ENCODE assay signal across 14 cellular contexts in the genomic region with DNA sequence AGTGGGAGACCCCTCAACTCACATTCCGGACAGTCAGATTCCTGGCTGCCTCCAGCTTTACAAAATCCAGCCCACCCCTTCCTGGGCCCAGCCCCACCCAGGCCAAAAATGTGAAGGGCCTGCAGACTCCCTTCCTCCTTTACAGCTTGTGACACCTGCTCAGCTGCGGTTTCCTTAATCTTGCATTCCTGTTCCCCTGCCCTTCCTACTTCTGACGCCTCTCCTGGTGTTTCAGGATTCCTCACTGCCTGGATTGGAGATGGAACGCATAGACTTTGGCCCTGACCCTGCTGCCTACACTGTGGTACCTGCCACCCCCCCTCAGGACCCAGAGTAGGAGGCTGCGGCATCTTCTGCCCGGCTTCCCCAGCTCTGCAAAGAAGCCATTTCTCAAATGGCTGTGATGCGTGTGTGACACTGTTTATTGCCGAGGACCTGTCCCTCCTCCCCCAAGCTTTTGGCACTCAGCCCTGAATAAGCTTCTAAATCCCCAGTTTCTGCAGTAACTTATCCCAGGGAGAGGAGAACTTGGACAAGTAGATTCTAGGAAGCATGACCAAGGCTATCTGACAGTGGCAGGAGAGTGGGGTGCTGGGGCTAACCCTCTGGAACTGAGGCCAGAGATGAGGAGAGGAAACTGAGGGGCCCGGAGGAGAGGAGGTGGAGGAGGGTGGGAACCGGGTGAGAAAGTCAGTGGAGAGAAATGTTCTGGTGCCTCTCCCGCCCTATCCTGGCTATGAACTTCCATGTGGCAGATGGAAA. TPM values are rescaled to one million over a fixed set of nuclear protein-coding genes. Genes with fewer than 3 reads are reported as not detected.
DNase-seq lines count a peak whose midpoint lies in the region; ATAC-seq and TF ChIP-seq lines count a peak whose summit lies in the region.
"Had no signal": no experiment of that assay in that cellular context is flagged by ENCODE, and none has a peak within 500 bp of the region (broad histone marks: within the 10 kb centered on the region; RNA-seq: fewer than 3 reads in every experiment).

No MANE protein-coding gene starts in this region.

- peak overlapping the region; percentile 90 for H3K27ac Mint-ChIP-seq in Caco-2 (ENCODE audit: unreplicated experiment)
- H3K27ac Mint-ChIP-seq in endothelial cell (ENCODE audit: unreplicated experiment), result peak overlapping the region; percentile 5
- peak overlapping the region; percentile 83 for H3K27ac Mint-ChIP-seq in mesothelial cell of epicardium
- H3K27ac Mint-ChIP-seq in T-helper 17 cell, result no peak overlapping the region
- H3K27ac Mint-ChIP-seq: activated CD4-positive, alpha-beta T cell treated with anti-CD3 and anti-CD28 coated beads, Interleukin-2, amount 10 ng/mL, durations not matched to agents 24 days and 14 days; endodermal cell had no signal

- no peaks in the 10 kb centered on the region for H3K27me3 Mint-ChIP-seq in Caco-2 (ENCODE audit: insufficient read depth, unreplicated experiment)
- peaks cover 3% of the 10 kb centered on the region for H3K27me3 Mint-ChIP-seq in endothelial cell (ENCODE audit: unreplicated experiment)
- H3K27me3 Mint-ChIP-seq in mesothelial cell of epicardium (ENCODE audit: low read depth), result peaks cover 25% of the 10 kb centered on the region
- peaks cover 17% of the 10 kb centered on the region for H3K27me3 Mint-ChIP-seq in T-helper 17 cell
- H3K27me3 Mint-ChIP-seq: stimulated activated naive CD8-positive, alpha-beta T cell treated with anti-CD3 and anti-CD28 coated beads, Interleukin-15, Interleukin-2, amounts not matched to agents 100 ng/mL and 50 ng/mL, for 24 hours had no signal

- intact Hi-C loops in Caco-2 (cut with micrococcal nuclease; ENCODE audit: unreplicated experiment), result loop anchor here (1.0 to 5.0 kb wide), 6 partner anchors 35 to 203 kb away; a partner anchor contains a TSS

- TF ChIP-seq CTCF in Caco-2 (IDR thresholded peaks at IDR 0.05; ENCODE audit: insufficient read depth in 1 of 2, low read depth in 1 of 2, low read length in 1 of 2, severe bottlenecking in 1 of 2, unreplicated experiment in 1 of 2) (no peak), endothelial cell (IDR thresholded peaks at IDR 0.05; ENCODE audit: unreplicated experiment) (no peak), mesothelial cell of epicardium (IDR thresholded peaks at IDR 0.05; ENCODE audit: unreplicated experiment) (no peak)

- H3K36me3 Mint-ChIP-seq in Caco-2 (ENCODE audit: insufficient read depth, unreplicated experiment), result peaks cover 6% of the 10 kb centered on the region
- no peaks in the 10 kb centered on the region for H3K36me3 Mint-ChIP-seq in endothelial cell (ENCODE audit: low read depth, unreplicated experiment)
- H3K36me3 Mint-ChIP-seq in mesothelial cell of epicardium, result no peaks in the 10 kb centered on the region
- H3K36me3 Mint-ChIP-seq in T-helper 17 cell (ENCODE audit: low read depth), result no peaks in the 10 kb centered on the region
- H3K36me3 Mint-ChIP-seq: activated naive CD4-positive, alpha-beta T cell treated with anti-CD3 and anti-CD28 coated beads, Interleukin-2, amount 10 ng/mL, durations not matched to agents 7 days and 5 days had no signal

- H3K4me3 Mint-ChIP-seq in Caco-2 (ENCODE audit: unreplicated experiment) (peak overlapping the region; percentile 60), endothelial cell (ENCODE audit: unreplicated experiment) (no peak overlapping the region), mesothelial cell of epicardium (peak overlapping the region; percentile 3), T-helper 17 cell (no peak overlapping the region)
- H3K4me3 Mint-ChIP-seq: activated CD4-positive, alpha-beta T cell treated with anti-CD3 and anti-CD28 coated beads, Interleukin-2, amount 10 ng/mL, durations not matched to agents 24 days and 14 days; activated naive CD4-positive, alpha-beta T cell treated with anti-CD3 and anti-CD28 coated beads, Interleukin-2, amount 10 ng/mL, durations not matched to agents 7 days and 5 days; endodermal cell; stimulated activated naive CD8-positive, alpha-beta T cell treated with anti-CD3 and anti-CD28 coated beads, Interleukin-15, Interleukin-2, amounts not matched to agents 100 ng/mL and 50 ng/mL, for 24 hours had no signal

- DNase-seq in Caco-2 (peak; percentile 91 to 95), NCI-H82 treated with DMSO at 0.1 percent for 48 hours (lab: John Stamatoyannopoulos, UW; ENCODE audit: unreplicated experiment) (peak; percentile 24), endothelial cell (ENCODE audit: low spot score) (no peak), mesothelial cell of epicardium (ENCODE audit: low spot score in 2 of 2, unreplicated experiment in 2 of 2) (no peak), hypothalamus (lab: John Stamatoyannopoulos, UW) (no peak), T-helper 17 cell (no peak), GM19240 (ENCODE audit: insufficient read length, low spot score) (no peak)

- H3K4me3 ChIP-seq in Caco-2 (ENCODE audit: low read depth, low read length), result no peak overlapping the region
- H3K4me3 ChIP-seq: GM23248 had no signal

- no peaks in the 10 kb centered on the region for H3K9me3 ChIP-seq in Caco-2
- no peaks in the 10 kb centered on the region for H3K9me3 ChIP-seq in T-helper 17 cell (ENCODE audit: control insufficient read depth, low read length, poor library complexity, severe bottlenecking)

- POLR2A ChIA-PET in Caco-2 (lab: Charles Lee), result interaction anchor here (0.5 to 1.3 kb wide), 6 partner anchors 25 to 203 kb away, joined by 3 to 9 read pairs (median 6); a partner anchor contains a TSS

- peaks cover 53% of the 10 kb centered on the region for H3K4me1 ChIP-seq in Caco-2

- CTCF ChIA-PET in Caco-2 (lab: Charles Lee), result interaction anchor here (0.5 to 3.5 kb wide), 30 partner anchors 10 to 244 kb away, joined by 3 to 46 read pairs (median 5); a partner anchor contains a TSS

- BruUV-seq in Caco-2 (replicated peaks; lab: Mats Ljungman, UMichigan), result TSS peak; percentile 55

- ATAC-seq in T-helper 17 cell (no peak), GM21528 (IDR thresholded peaks at IDR 0.05; ENCODE audit: low FRiP score, unreplicated experiment) (no peak)

- no peaks in the 10 kb centered on the region for H3K36me3 ChIP-seq in Caco-2 (ENCODE audit: control insufficient read depth, insufficient read depth, low read length)

- H3K4me1 Mint-ChIP-seq in Caco-2 (ENCODE audit: low read depth, unreplicated experiment) (peaks cover 46% of the 10 kb centered on the region), endothelial cell (ENCODE audit: unreplicated experiment) (no peaks in the 10 kb centered on the region), mesothelial cell of epicardium (peaks cover 46% of the 10 kb centered on the region), T-helper 17 cell (peaks cover 5% of the 10 kb centered on the region)
- H3K4me1 Mint-ChIP-seq: activated CD4-positive, alpha-beta T cell treated with anti-CD3 and anti-CD28 coated beads, Interleukin-2, amount 10 ng/mL, durations not matched to agents 24 days and 14 days; activated naive CD4-positive, alpha-beta T cell treated with anti-CD3 and anti-CD28 coated beads, Interleukin-2, amount 10 ng/mL, durations not matched to agents 7 days and 5 days had no signal

- H3K9me3 Mint-ChIP-seq in Caco-2 (ENCODE audit: unreplicated experiment), result no peaks in the 10 kb centered on the region
- H3K9me3 Mint-ChIP-seq in endothelial cell (ENCODE audit: unreplicated experiment), result no peaks in the 10 kb centered on the region
- H3K9me3 Mint-ChIP-seq in mesothelial cell of epicardium, result no peaks in the 10 kb centered on the region
- H3K9me3 Mint-ChIP-seq: activated CD4-positive, alpha-beta T cell treated with anti-CD3 and anti-CD28 coated beads, Interleukin-2, amount 10 ng/mL, durations not matched to agents 24 days and 14 days; activated naive CD4-positive, alpha-beta T cell treated with anti-CD3 and anti-CD28 coated beads, Interleukin-2, amount 10 ng/mL, durations not matched to agents 7 days and 5 days; endodermal cell; stimulated activated naive CD8-positive, alpha-beta T cell treated with anti-CD3 and anti-CD28 coated beads, Interleukin-15, Interleukin-2, amounts not matched to agents 100 ng/mL and 50 ng/mL, for 24 hours had no signal

- H3K27me3 ChIP-seq in Caco-2 (replicated peaks; ENCODE audit: control insufficient read depth, insufficient read depth, low read length), result no peaks in the 10 kb centered on the region

RNA-seq across cellular contexts. Expression of a gene that starts 24.9 kb away (rescaled TPM):
- total RNA-seq in Caco-2 (2022), result 5.7 and 6.6 TPM in 2 replicates
- total RNA-seq in endothelial cell (ENCODE audit: unreplicated experiment), result 2.6 TPM
- 5.3 to 5.7 TPM (median 5.6 TPM) in 3 replicates for total RNA-seq in mesothelial cell of epicardium
- 1 to 10 TPM; 3.6 to 4.9 TPM for total RNA-seq in T-helper 17 cell

RNA-seq across cellular contexts. Expression of a gene that starts 35.9 kb away (rescaled TPM):
- 0.07 and 0.09 TPM in 2 replicates for total RNA-seq in Caco-2 (2022)
- not detected for total RNA-seq in endothelial cell (ENCODE audit: unreplicated experiment)
- 0.13 to 0.47 TPM (median 0.29 TPM) in 3 replicates for total RNA-seq in mesothelial cell of epicardium
- under 1 TPM; 0.05 to 0.68 TPM for total RNA-seq in T-helper 17 cell
- total RNA-seq: endodermal cell, SK-MEL-5 had no signal

RNA-seq across cellular contexts. Expression of a gene that starts 39.5 kb away (rescaled TPM):
- total RNA-seq in Caco-2 (2022), result 17.8 and 19.5 TPM in 2 replicates
- total RNA-seq in endothelial cell (ENCODE audit: unreplicated experiment), result 70.9 TPM
- total RNA-seq in mesothelial cell of epicardium, result 42.2 to 44.4 TPM (median 44.4 TPM) in 3 replicates
- total RNA-seq in T-helper 17 cell, result 1 to 10 TPM; 8.7 to 9.3 TPM

Comparison
In these comparisons a context has a peak if more than half of its experiments do, and no peak if none do; other contexts are left out.
1. DNase-seq: peak in Caco-2 (2 of 2) and NCI-H82 treated with DMSO at 0.1 percent for 48 hours (single experiment); none in endothelial cell (single experiment), mesothelial cell of epicardium (0 of 2), hypothalamus (0 of 51), T-helper 17 cell (0 of 3) and GM19240 (single experiment).
2. H3K4me3 Mint-ChIP-seq: peak in Caco-2 (single experiment) and mesothelial cell of epicardium (single experiment); none in endothelial cell (single experiment) and T-helper 17 cell (single experiment).